In genomic region chr7:94412762-94413322, GRCh38 we compare ENCODE assay signal across 24 cellular contexts. TPM values are rescaled to one million over a fixed set of nuclear protein-coding genes. Genes with fewer than 3 reads are reported as not detected.
A peak's percentile ranks its signal among the peaks of the same experiment; 100 is the strongest.
DNase-seq lines count a peak whose midpoint lies in the region; ATAC-seq and TF ChIP-seq lines count a peak whose summit lies in the region.
"Had no signal": no experiment of that assay in that cellular context is flagged by ENCODE, and none has a peak within 500 bp of the region (broad histone marks: within the 10 kb centered on the region; RNA-seq: fewer than 3 reads in every experiment).

No MANE protein-coding gene starts in this region.

- H3K4me2 ChIP-seq in GM23248 (ENCODE audit: unreplicated experiment) (peak overlapping the region; percentile 38), mesendoderm (ENCODE audit: low read length) (no peak overlapping the region)

- no peaks in the 10 kb centered on the region for H3K9me3 ChIP-seq in GM23248 (ENCODE audit: low read depth)
- H3K9me3 ChIP-seq: heart right ventricle, neutrophil had no signal

- H3K4me1 ChIP-seq in GM23248 (ENCODE audit: insufficient read depth) (peaks cover 100% of the 10 kb centered on the region), mesendoderm (ENCODE audit: control insufficient read depth, low read depth, low read length) (no peaks in the 10 kb centered on the region)

- no peak overlapping the region for H4K5ac ChIP-seq in mesendoderm (ENCODE audit: low read length)

- H3K36me3 ChIP-seq in GM23248 (ENCODE audit: low read depth) (peaks cover 100% of the 10 kb centered on the region), mesendoderm (ENCODE audit: control insufficient read depth, insufficient read depth, low read length) (peaks cover 9% of the 10 kb centered on the region)
- H3K36me3 ChIP-seq: neutrophil had no signal

- H3K9me2 ChIP-seq in GM23248 (ENCODE audit: insufficient read depth), result no peaks in the 10 kb centered on the region

- H3K79me1 ChIP-seq in mesendoderm (ENCODE audit: low read length), result no peaks in the 10 kb centered on the region

- H3F3A ChIP-seq in GM23248 (ENCODE audit: insufficient read depth), result peaks cover 99% of the 10 kb centered on the region

- no peaks in the 10 kb centered on the region for H3K9me3 Mint-ChIP-seq in chondrocyte (ENCODE audit: low read depth)
- no peaks in the 10 kb centered on the region for H3K9me3 Mint-ChIP-seq in stimulated activated memory B cell treated with anti-CD40 and anti-IgM and Interleukin-4, amounts not matched to agents 10 μg/mL and 1 μg/mL and 100 μg/mL, for 72 hours
- no peaks in the 10 kb centered on the region for H3K9me3 Mint-ChIP-seq in activated naive CD8-positive, alpha-beta T cell treated with anti-CD3 and anti-CD28 coated beads, Interleukin-2, amount 50 U/mL, for 24 hours
- H3K9me3 Mint-ChIP-seq: CD14-positive monocyte; immature natural killer cell; T-helper 2 cell treated with Interferon-gamma antibody and Interleukin-4, amounts not matched to agents 5 μg/mL and 100 μg/mL, for 36 hours had no signal

- H3K4me3 ChIP-seq in GM23248 (peak overlapping the region; percentile 51), mesendoderm (ENCODE audit: low read length) (no peak overlapping the region)
- H3K4me3 ChIP-seq: heart right ventricle had no signal

- no peak overlapping the region for H2AK5ac ChIP-seq in mesendoderm (ENCODE audit: low read length)

- peak overlapping the region; percentile 93 for H3K27ac Mint-ChIP-seq in chondrocyte (ENCODE audit: unreplicated experiment)
- no peak overlapping the region for H3K27ac Mint-ChIP-seq in stimulated activated memory B cell treated with anti-CD40 and anti-IgM and Interleukin-4, amounts not matched to agents 10 μg/mL and 1 μg/mL and 100 μg/mL, for 72 hours
- H3K27ac Mint-ChIP-seq in activated naive CD8-positive, alpha-beta T cell treated with anti-CD3 and anti-CD28 coated beads, Interleukin-2, amount 50 U/mL, for 24 hours, result no peak overlapping the region
- H3K27ac Mint-ChIP-seq: CD14-positive monocyte; immature natural killer cell; T-helper 2 cell treated with Interferon-gamma antibody and Interleukin-4, amounts not matched to agents 5 μg/mL and 100 μg/mL, for 36 hours had no signal

- H3K9ac ChIP-seq in GM23248, result peak overlapping the region; percentile 100
- no peak overlapping the region for H3K9ac ChIP-seq in mesendoderm (ENCODE audit: low read length)

- WGBS in GM23248 (ENCODE audit: low coverage in 1 of 2, low lambda C conversion rate in 2 of 2, missing lambda C conversion rate in 2 of 2), 2 experiments, result 0 to 4% methylated on average over 3 of the region's 3 CpGs
- no CpG with 5 or more reads among the region's 3 CpGs for WGBS in mesendoderm (ENCODE audit: extremely low coverage, insufficient coverage, low lambda C conversion rate)

- no peak for TF ChIP-seq CTCF in chondrocyte (IDR thresholded peaks at IDR 0.05)

- peaks cover 82% of the 10 kb centered on the region for H3K36me3 Mint-ChIP-seq in chondrocyte (ENCODE audit: low read depth)
- H3K36me3 Mint-ChIP-seq in stimulated activated memory B cell treated with anti-CD40 and anti-IgM and Interleukin-4, amounts not matched to agents 10 μg/mL and 1 μg/mL and 100 μg/mL, for 72 hours, result no peaks in the 10 kb centered on the region
- no peaks in the 10 kb centered on the region for H3K36me3 Mint-ChIP-seq in activated naive CD8-positive, alpha-beta T cell treated with anti-CD3 and anti-CD28 coated beads, Interleukin-2, amount 50 U/mL, for 24 hours (ENCODE audit: low read depth)
- H3K36me3 Mint-ChIP-seq: CD14-positive monocyte, immature natural killer cell had no signal

- ATAC-seq in stimulated activated memory B cell treated with anti-CD40 and anti-IgM and Interleukin-4, amounts not matched to agents 10 μg/mL and 1 μg/mL and 100 μg/mL, for 72 hours, result peak; percentile 61
- ATAC-seq in HG03342 (IDR thresholded peaks at IDR 0.05; ENCODE audit: unreplicated experiment), result no peak
- ATAC-seq in activated naive CD8-positive, alpha-beta T cell treated with anti-CD3 and anti-CD28 coated beads, Interleukin-2, amount 50 U/mL, for 24 hours, result no peak
- ATAC-seq: esophagus mucosa, heart right ventricle, left ventricle myocardium superior had no signal

- H3K4ac ChIP-seq in mesendoderm (ENCODE audit: low read depth, low read length), result no peak overlapping the region

- H4K20me1 ChIP-seq in GM23248 (ENCODE audit: insufficient read depth), result peaks cover 8% of the 10 kb centered on the region; the same call in 1 of the 2 replicates

- peaks cover 98% of the 10 kb centered on the region for H3K4me1 Mint-ChIP-seq in chondrocyte (ENCODE audit: low read depth)
- peaks cover 13% of the 10 kb centered on the region for H3K4me1 Mint-ChIP-seq in stimulated activated memory B cell treated with anti-CD40 and anti-IgM and Interleukin-4, amounts not matched to agents 10 μg/mL and 1 μg/mL and 100 μg/mL, for 72 hours
- no peaks in the 10 kb centered on the region for H3K4me1 Mint-ChIP-seq in activated naive CD8-positive, alpha-beta T cell treated with anti-CD3 and anti-CD28 coated beads, Interleukin-2, amount 50 U/mL, for 24 hours
- H3K4me1 Mint-ChIP-seq: CD14-positive monocyte, immature natural killer cell had no signal

- no peaks in the 10 kb centered on the region for H3K27me3 ChIP-seq in GM23248 (replicated peaks; ENCODE audit: insufficient read depth)
- no peaks in the 10 kb centered on the region for H3K27me3 ChIP-seq in mesendoderm (ENCODE audit: insufficient read depth, low read length, poor library complexity)
- H3K27me3 ChIP-seq: heart right ventricle, neutrophil had no signal

- H3K56ac ChIP-seq in mesendoderm (ENCODE audit: low read length), result no peak overlapping the region

- H3K27ac ChIP-seq in GM23248 (peak overlapping the region; percentile 100), mesendoderm (ENCODE audit: low read depth, low read length) (peak overlapping the region; percentile 30)
- H3K27ac ChIP-seq: heart right ventricle, neutrophil had no signal

- no peak overlapping the region for H4K8ac ChIP-seq in mesendoderm (ENCODE audit: low read depth, low read length)

- peak; percentile 63 for DNase-seq in GM23248
- no peak for DNase-seq in chondrocyte (ENCODE audit: low spot score)
- DNase-seq in mesendoderm, result no peak
- DNase-seq in NCI-H524 (lab: John Stamatoyannopoulos, UW), result no peak
- DNase-seq in activated effector memory CD4-positive, alpha-beta T cell treated with Interleukin-2 at 50 U/mL for 16 hours, result no peak
- DNase-seq in activated naive CD8-positive, alpha-beta T cell treated with anti-CD3 and anti-CD28 coated beads, Interleukin-2, amount 50 U/mL, for 24 hours, result no peak
- DNase-seq: activated CD4-positive, alpha-beta T cell treated with anti-CD3 and anti-CD28 coated beads, Interleukin-2, amount 50 U/mL, for 4 hours; amygdala; central memory CD4-positive, alpha-beta T cell; GDM1; heart right ventricle; immature natural killer cell; KBM-7; left ventricle myocardium superior; NCI-H187; NCI-H2227 treated with DMSO at 0.1 percent for 48 hours; stimulated activated CD4-positive, alpha-beta T cell treated with anti-CD3 and anti-CD28 coated beads, Interleukin-15, amount 100 ng/mL, for 24 hours; substantia nigra had no signal

- no peak overlapping the region for H2AFZ ChIP-seq in GM23248

- no peak overlapping the region for H3K23ac ChIP-seq in mesendoderm (ENCODE audit: low read length)

- no peak overlapping the region for H2BK15ac ChIP-seq in mesendoderm (replicated peaks; ENCODE audit: low read depth)

- no peak overlapping the region for H3K18ac ChIP-seq in mesendoderm (ENCODE audit: low read length)

- in situ Hi-C loops in GM23248 (cut with MboI), result no loop called here

- H2BK5ac ChIP-seq in mesendoderm (ENCODE audit: low read length), result no peak overlapping the region

- peaks cover 100% of the 10 kb centered on the region for H3K79me2 ChIP-seq in GM23248 (ENCODE audit: insufficient read depth)
- H3K79me2 ChIP-seq in mesendoderm (ENCODE audit: control insufficient read depth, insufficient read depth, low read length), result no peaks in the 10 kb centered on the region

- H2BK120ac ChIP-seq in mesendoderm (ENCODE audit: low read depth, low read length), result no peak overlapping the region

- H3K4me3 Mint-ChIP-seq in chondrocyte (ENCODE audit: unreplicated experiment), result peak overlapping the region; percentile 24
- H3K4me3 Mint-ChIP-seq in stimulated activated memory B cell treated with anti-CD40 and anti-IgM and Interleukin-4, amounts not matched to agents 10 μg/mL and 1 μg/mL and 100 μg/mL, for 72 hours, result no peak overlapping the region
- no peak overlapping the region for H3K4me3 Mint-ChIP-seq in activated naive CD8-positive, alpha-beta T cell treated with anti-CD3 and anti-CD28 coated beads, Interleukin-2, amount 50 U/mL, for 24 hours
- H3K4me3 Mint-ChIP-seq: CD14-positive monocyte; immature natural killer cell; T-helper 2 cell treated with Interferon-gamma antibody and Interleukin-4, amounts not matched to agents 5 μg/mL and 100 μg/mL, for 36 hours had no signal

- no peaks in the 10 kb centered on the region for H3K27me3 Mint-ChIP-seq in chondrocyte (ENCODE audit: low read depth)
- no peaks in the 10 kb centered on the region for H3K27me3 Mint-ChIP-seq in stimulated activated memory B cell treated with anti-CD40 and anti-IgM and Interleukin-4, amounts not matched to agents 10 μg/mL and 1 μg/mL and 100 μg/mL, for 72 hours
- peaks cover 10% of the 10 kb centered on the region for H3K27me3 Mint-ChIP-seq in activated naive CD8-positive, alpha-beta T cell treated with anti-CD3 and anti-CD28 coated beads, Interleukin-2, amount 50 U/mL, for 24 hours

RNA-seq across cellular contexts. Expression of gene COL1A2, which starts 18.1 kb away (rescaled TPM):
- total RNA-seq in GM23248 (2014; rRNA removed; shearing (Covaris generic)), result 10,930 and 11,288 TPM in 2 replicates
- 9,779 and 9,902 TPM in 2 replicates for polyA plus RNA-seq in GM23248 (2016; fragmentation: Nextera tagmentation; extraction: Ambion mirVana)
- 11,901 to 12,433 TPM (median 12,302 TPM) in 3 replicates for total RNA-seq in chondrocyte
- 83.1 TPM for polyA plus RNA-seq in mesendoderm (2013, experiment 1 of 2)
- 83.6 TPM for polyA plus RNA-seq in mesendoderm (2013, experiment 2 of 2)
- polyA plus RNA-seq: CD14-positive monocyte, immature natural killer cell had no signal
